12 cellular contexts compared by ENCODE assay signal in genomic region chr18:46623541-46623940, GRCh38. TPM values are rescaled to one million over a fixed set of nuclear protein-coding genes. Genes with fewer than 3 reads are reported as not detected.
DNase-seq lines count a peak whose midpoint lies in the region; ATAC-seq, FAIRE-seq and TF ChIP-seq lines count a peak whose summit lies in the region.
"Had no signal": no experiment of that assay in that cellular context is flagged by ENCODE, and none has a peak within 500 bp of the region (broad histone marks: within the 10 kb centered on the region; RNA-seq: fewer than 3 reads in every experiment).

No MANE protein-coding gene starts in this region.

- peaks cover 32% of the 10 kb centered on the region for H3K4me1 Mint-ChIP-seq in activated naive CD8-positive, alpha-beta T cell treated with anti-CD3 and anti-CD28 coated beads for 36 hours

- no peaks in the 10 kb centered on the region for H3K36me3 Mint-ChIP-seq in activated naive CD8-positive, alpha-beta T cell treated with anti-CD3 and anti-CD28 coated beads for 36 hours

- DNase-seq in heart right ventricle (peak in 1 of 2 donors; percentile 19), left ventricle myocardium superior (no peak), middle frontal gyrus (ENCODE audit: extremely low spot score, low spot score) (peak; percentile 48), aorta (peak; percentile 52 to 75), H54 (ENCODE audit: insufficient read length, low spot score) (no peak), mesenteric fat pad (ENCODE audit: low spot score) (no peak)
- peak; percentile 48 for DNase-seq in activated naive CD8-positive, alpha-beta T cell treated with anti-CD3 and anti-CD28 coated beads for 36 hours
- DNase-seq: gastrocnemius medialis, testis had no signal

- H3K27ac Mint-ChIP-seq in activated naive CD8-positive, alpha-beta T cell treated with anti-CD3 and anti-CD28 coated beads for 36 hours: peak overlapping the region; percentile 78
- H3K27ac Mint-ChIP-seq: progenitor cell of endocrine pancreas had no signal

- H3K4me3 Mint-ChIP-seq in activated naive CD8-positive, alpha-beta T cell treated with anti-CD3 and anti-CD28 coated beads for 36 hours: peak overlapping the region; percentile 52

- H3K27me3 Mint-ChIP-seq in activated naive CD8-positive, alpha-beta T cell treated with anti-CD3 and anti-CD28 coated beads for 36 hours: no peaks in the 10 kb centered on the region

- TF ChIP-seq POLR2A in H54 (IDR thresholded peaks at IDR 0.05; ENCODE audit: low read depth, low read length): no peak

- no peak for TF ChIP-seq CTCF in heart right ventricle (IDR thresholded peaks at IDR 0.05)

- peaks cover 0 to 15% (median 8%) of the 10 kb centered on the region in 9 donors for H3K4me1 ChIP-seq in heart right ventricle
- H3K4me1 ChIP-seq in aorta (ENCODE audit: control insufficient read depth in 1 of 2, insufficient read depth in 2 of 2, low read length in 2 of 2): no peaks in the 10 kb centered on the region
- H3K4me1 ChIP-seq: gastrocnemius medialis had no signal

- intact Hi-C loops in heart right ventricle (cut with DNase I) (loop anchor here in 1 of 10 donors (10.0 kb wide), 1 partner anchor 59 kb away; no protein-coding TSS in a partner anchor), left ventricle myocardium superior (cut with micrococcal nuclease) (no loop called here), aorta (cut with DNase I) (no loop called here)

- no peak overlapping the region for H3K4me3 ChIP-seq in heart right ventricle
- H3K4me3 ChIP-seq in aorta (ENCODE audit: low read length in 2 of 2): no peak overlapping the region
- H3K4me3 ChIP-seq: gastrocnemius medialis had no signal

- no peak overlapping the region for H3K27ac ChIP-seq in heart right ventricle
- no peak overlapping the region for H3K27ac ChIP-seq in aorta (ENCODE audit: low read depth in 1 of 2, low read length in 2 of 2)
- H3K27ac ChIP-seq: C4-2B, gastrocnemius medialis, testis had no signal

- H3K9me3 ChIP-seq in heart right ventricle (no peaks in the 10 kb centered on the region), aorta (ENCODE audit: control insufficient read depth, low read length) (no peaks in the 10 kb centered on the region)
- H3K9me3 ChIP-seq: gastrocnemius medialis, testis had no signal

- H3K9me3 Mint-ChIP-seq in activated naive CD8-positive, alpha-beta T cell treated with anti-CD3 and anti-CD28 coated beads for 36 hours: no peaks in the 10 kb centered on the region

- FAIRE-seq in H54 (lab: Jason Lieb, UNC): no peak

- no peaks in the 10 kb centered on the region for H3K36me3 ChIP-seq in heart right ventricle
- H3K36me3 ChIP-seq in aorta (ENCODE audit: control insufficient read depth in 1 of 2, insufficient read depth in 2 of 2, low read length in 1 of 2): no peaks in the 10 kb centered on the region
- H3K36me3 ChIP-seq: gastrocnemius medialis had no signal

- H3K27me3 ChIP-seq in heart right ventricle (peaks cover 0 to 28% (median 5%) of the 10 kb centered on the region in 7 donors), aorta (ENCODE audit: control insufficient read depth in 1 of 2, insufficient read depth in 2 of 2, low read length in 1 of 2) (no peaks in the 10 kb centered on the region)
- H3K27me3 ChIP-seq: testis had no signal

- ATAC-seq in heart right ventricle: peak in 6 of 8 donors; percentile 39 to 61 (median 48)
- ATAC-seq in left ventricle myocardium superior: no peak
- no peak for ATAC-seq in aorta (ENCODE audit: low FRiP score)
- no peak for ATAC-seq in HG02610 (IDR thresholded peaks at IDR 0.05; ENCODE audit: unreplicated experiment)
- ATAC-seq: gastrocnemius medialis had no signal

- 46 to 58% methylated on average over 10 of the region's 10 CpGs for WGBS in heart right ventricle, 2 donors
- WGBS in aorta, 2 donors: 35 to 47% methylated on average over 10 of the region's 10 CpGs

RNA-seq across cellular contexts. Expression of gene LOXHD1, which starts 33.5 kb away (rescaled TPM):
- total RNA-seq in heart right ventricle (1 to 10 TPM in 4 of 10 donors, under 1 TPM in 6; 0.15 to 1.9 (median 0.95) TPM), left ventricle myocardium superior (0.74 TPM), aorta (1 to 10 TPM in 1 of 2 donors, under 1 TPM in 1; 0.16 to 1.0 TPM), mesenteric fat pad (2.3 TPM)
- polyA plus RNA-seq in heart right ventricle (under 1 TPM; 0.19 to 0.51 TPM), aorta (not detected)
- under 1 TPM; 0.12 to 0.14 TPM for total RNA-seq in activated naive CD8-positive, alpha-beta T cell treated with anti-CD3 and anti-CD28 coated beads for 36 hours

Comparison
In these comparisons a context has a peak if more than half of its experiments do, and no peak if none do; other contexts are left out.
1. ATAC-seq: peak in heart right ventricle (6 of 8); none in left ventricle myocardium superior (single experiment), aorta (single experiment) and HG02610 (single experiment).
2. DNase-seq: peak in activated naive CD8-positive, alpha-beta T cell treated with anti-CD3 and anti-CD28 coated beads for 36 hours (single experiment), middle frontal gyrus (single experiment) and aorta (2 of 2); none in left ventricle myocardium superior (single experiment), H54 (single experiment) and mesenteric fat pad (single experiment).